In genomic region chr15:101092186-101092866, GRCh38 we compare ENCODE assay signal across 11 cellular contexts.
A peak's percentile ranks its signal among the peaks of the same experiment; 100 is the strongest.
DNase-seq lines count a peak whose midpoint lies in the region; ATAC-seq and TF ChIP-seq lines count a peak whose summit lies in the region.
"Had no signal": no experiment of that assay in that cellular context is flagged by ENCODE, and none has a peak within 500 bp of the region (broad histone marks: within the 10 kb centered on the region; RNA-seq: fewer than 3 reads in every experiment).

No MANE protein-coding gene starts in this region.

- no peak overlapping the region for H3K18ac ChIP-seq in H9 (ENCODE audit: insufficient read length, low read depth, low read length)

- no peaks in the 10 kb centered on the region for H3K79me2 ChIP-seq in H9 (ENCODE audit: insufficient read depth, low read length)

- no peak overlapping the region for H2AK5ac ChIP-seq in H9 (ENCODE audit: insufficient read length, low read length)

- no peaks in the 10 kb centered on the region for H4K20me1 ChIP-seq in H9 (ENCODE audit: control insufficient read depth, insufficient read depth, insufficient read length)
- H4K20me1 ChIP-seq: BLaER1 treated with 17β-estradiol and CSF1 and Interleukin-3, amounts not matched to agents 10 nM and 100 nM had no signal

- peak; percentile 48 for DNase-seq in AG20443 (ENCODE audit: low spot score)
- peak; percentile 33 for DNase-seq in astrocyte of the spinal cord (ENCODE audit: low read depth, low spot score)
- peak; percentile 54 for DNase-seq in fibroblast of villous mesenchyme (ENCODE audit: low read depth)
- no peak for DNase-seq in H9
- DNase-seq in activated gamma-delta T cell (lab: John Stamatoyannopoulos, UW): no peak
- no peak for DNase-seq in activated CD8-positive, alpha-beta memory T cell treated with anti-CD3 and anti-CD28 coated beads, Interleukin-2, amount 50 U/mL, for 48 hours
- DNase-seq: activated CD8-positive, alpha-beta memory T cell treated with anti-CD3 and anti-CD28 coated beads, Interleukin-2, amount 50 U/mL, for 4 hours; NCI-H526 had no signal

- H3K4me1 ChIP-seq in skeletal muscle satellite cell (ENCODE audit: control insufficient read depth, insufficient read depth, low read length): peaks cover 16% of the 10 kb centered on the region
- no peaks in the 10 kb centered on the region for H3K4me1 ChIP-seq in H9 (ENCODE audit: insufficient read depth, low read length)

- H3K4me3 ChIP-seq in astrocyte of the spinal cord (ENCODE audit: low read depth, low read length): no peak overlapping the region
- no peak overlapping the region for H3K4me3 ChIP-seq in fibroblast of villous mesenchyme (ENCODE audit: low read depth, low read length)
- H3K4me3 ChIP-seq in skeletal muscle satellite cell (ENCODE audit: low read length): no peak overlapping the region
- H3K4me3 ChIP-seq: BLaER1 treated with 17β-estradiol and CSF1 and Interleukin-3, amounts not matched to agents 10 nM and 100 nM had no signal

- no peak overlapping the region for H2BK15ac ChIP-seq in H9 (ENCODE audit: low read depth, low read length)

- H4K91ac ChIP-seq in H9 (ENCODE audit: insufficient read length, low read depth, low read length): no peak overlapping the region

- H3K14ac ChIP-seq in H9 (ENCODE audit: insufficient read depth, low read length): no peak overlapping the region

- no peaks in the 10 kb centered on the region; a peak in 1 of 5 replicates for H3K9me3 Mint-ChIP-seq in H9

- H3K23me2 ChIP-seq in H9 (ENCODE audit: insufficient read length, low read depth, low read length, poor library complexity, severe bottlenecking): no peaks in the 10 kb centered on the region

- H3K4me1 Mint-ChIP-seq in H9: peaks cover 7 to 8% of the 10 kb centered on the region in 2 experiments

- no peak overlapping the region for H3K56ac ChIP-seq in H9 (ENCODE audit: insufficient read length, low read depth, low read length)

- H3K4me3 Mint-ChIP-seq in H9: no peak overlapping the region

- H3K9ac ChIP-seq in skeletal muscle satellite cell (ENCODE audit: low read depth, low read length): peak overlapping the region; percentile 39
- H3K9ac ChIP-seq in H9 (ENCODE audit: extremely low read depth, insufficient read length, low read length): no peak overlapping the region
- H3K9ac ChIP-seq: BLaER1 treated with 17β-estradiol and CSF1 and Interleukin-3, amounts not matched to agents 10 nM and 100 nM had no signal

- H2BK5ac ChIP-seq in H9 (ENCODE audit: insufficient read length, low read length): no peak overlapping the region

- no peaks in the 10 kb centered on the region; a peak in 1 of 7 replicates for H3K36me3 Mint-ChIP-seq in H9 (ENCODE audit: insufficient read depth in 1 of 3, low read depth in 3 of 3)

- H3K27me3 ChIP-seq in skeletal muscle satellite cell (ENCODE audit: control insufficient read depth, insufficient read depth, low read length) (peaks cover 7% of the 10 kb centered on the region), H9 (ENCODE audit: insufficient read depth, low read length) (no peaks in the 10 kb centered on the region)

- peaks cover 10% of the 10 kb centered on the region for H3K27me3 Mint-ChIP-seq in H9 (ENCODE audit: low read depth)

- H3K23ac ChIP-seq in H9 (ENCODE audit: insufficient read length, low read depth, low read length): no peak overlapping the region

- no peak overlapping the region for H4K5ac ChIP-seq in H9 (ENCODE audit: insufficient read length, low read depth, low read length)

- H3K79me1 ChIP-seq in H9 (ENCODE audit: insufficient read depth, low read depth, low read length, poor library complexity, severe bottlenecking): no peaks in the 10 kb centered on the region

- H2BK12ac ChIP-seq in H9 (ENCODE audit: insufficient read length, low read depth, low read length): no peak overlapping the region

- H3T11ph ChIP-seq in H9 (ENCODE audit: low read length): no peak overlapping the region

- H3K9me3 ChIP-seq in skeletal muscle satellite cell (replicated peaks; ENCODE audit: low read length) (no peaks in the 10 kb centered on the region), H9 (ENCODE audit: control insufficient read depth, low read depth, low read length) (no peaks in the 10 kb centered on the region)
- H3K9me3 ChIP-seq: BLaER1 treated with 17β-estradiol and CSF1 and Interleukin-3, amounts not matched to agents 10 nM and 100 nM had no signal

- H4K8ac ChIP-seq in H9 (replicated peaks; ENCODE audit: insufficient read length, low read depth, low read length): no peak overlapping the region

- ATAC-seq in HG02885 (IDR thresholded peaks at IDR 0.05; ENCODE audit: poor library complexity, unreplicated experiment): no peak

- no CpG with 5 or more reads among the region's 10 CpGs for WGBS in H9 (ENCODE audit: extremely low coverage, insufficient read length, low lambda C conversion rate)

- TF ChIP-seq CTCF in astrocyte of the spinal cord (IDR thresholded peaks at IDR 0.05; ENCODE audit: low read depth, low read length): no peak
- no peak for TF ChIP-seq CTCF in fibroblast of villous mesenchyme (IDR thresholded peaks at IDR 0.05; ENCODE audit: insufficient read depth, low read depth, low read length)
- TF ChIP-seq CTCF in H9 (conservative IDR thresholded peaks at IDR 0.05): no peak

- no peak overlapping the region; the same call in 1 of the 2 replicates for H3K4ac ChIP-seq in H9 (ENCODE audit: low read depth, low read length)

- peak overlapping the region in 1 of 3 experiments; percentile 74; a peak in 2 of 7 replicates for H3K27ac Mint-ChIP-seq in H9

- H3K27ac ChIP-seq in H9 (ENCODE audit: insufficient read length, low read depth, low read length): no peak overlapping the region
- H3K27ac ChIP-seq: BLaER1 treated with 17β-estradiol and CSF1 and Interleukin-3, amounts not matched to agents 10 nM and 100 nM had no signal

- no peak overlapping the region for H2BK20ac ChIP-seq in H9 (ENCODE audit: low read depth, low read length, poor library complexity, severe bottlenecking)

- H3K4me2 ChIP-seq in skeletal muscle satellite cell (ENCODE audit: low read length) (peak overlapping the region; percentile 59), H9 (ENCODE audit: insufficient read depth, insufficient read length, low read length) (no peak overlapping the region)
- H3K4me2 ChIP-seq: BLaER1 treated with 17β-estradiol and CSF1 and Interleukin-3, amounts not matched to agents 10 nM and 100 nM had no signal

- H3K36me3 ChIP-seq in skeletal muscle satellite cell (ENCODE audit: insufficient read depth, low read length): no peaks in the 10 kb centered on the region
- H3K36me3 ChIP-seq: BLaER1 treated with 17β-estradiol and CSF1 and Interleukin-3, amounts not matched to agents 10 nM and 100 nM had no signal

- no peak overlapping the region for H2BK120ac ChIP-seq in H9 (ENCODE audit: low read depth, low read length, poor library complexity, severe bottlenecking)

- in situ Hi-C loops in astrocyte of the spinal cord (cut with HindIII; ENCODE audit: low sequenced_read_pairs): no loop called here

- no peak overlapping the region for H2AFZ ChIP-seq in H9 (ENCODE audit: low read length)

Comparison
In these comparisons a context has a peak if more than half of its experiments do, and no peak if none do; other contexts are left out.
1. DNase-seq: peak in AG20443 (single experiment), astrocyte of the spinal cord (single experiment) and fibroblast of villous mesenchyme (single experiment); none in H9 (single experiment), activated gamma-delta T cell (single experiment) and activated CD8-positive, alpha-beta memory T cell treated with anti-CD3 and anti-CD28 coated beads, Interleukin-2, amount 50 U/mL, for 48 hours (single experiment).